8 cellular contexts compared by ENCODE assay signal in the genomic region with DNA sequence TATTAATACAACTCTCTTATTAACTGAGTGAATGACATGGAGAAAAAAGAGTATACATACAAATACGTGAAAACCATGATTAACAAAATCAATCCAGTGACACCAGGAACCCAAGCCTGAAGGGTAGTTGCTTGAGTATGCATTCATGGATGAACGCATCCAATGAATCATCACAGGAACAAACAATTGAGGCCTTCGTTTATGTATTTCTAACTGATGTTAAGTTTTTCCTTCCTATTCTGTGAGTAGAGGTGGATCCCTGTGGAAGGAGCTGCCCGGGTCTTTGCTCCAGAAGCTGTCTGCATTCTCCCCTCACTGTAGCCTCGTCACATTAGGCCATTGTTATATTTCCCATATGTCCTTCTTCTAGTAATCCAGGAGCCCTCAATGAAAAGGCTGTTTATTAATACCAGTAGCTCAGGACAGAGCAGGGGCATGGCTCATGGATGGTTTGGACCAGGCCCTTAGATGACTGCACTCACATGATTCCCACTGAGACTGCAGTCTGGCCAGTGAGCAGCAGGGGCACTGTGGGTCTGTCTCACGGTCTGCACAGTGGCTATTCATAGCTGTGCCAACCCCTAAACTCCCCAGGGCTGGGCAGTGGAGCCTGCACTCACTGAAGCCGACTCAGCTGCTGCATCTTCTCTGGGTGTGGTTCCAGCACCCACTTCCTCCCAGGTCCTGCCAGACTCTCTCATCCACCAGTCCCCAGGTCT.
DNase-seq lines count a peak whose midpoint lies in the region; ATAC-seq and TF ChIP-seq lines count a peak whose summit lies in the region.

No MANE protein-coding gene starts in this region.

- in situ Hi-C loops in transverse colon (cut with MboI; ENCODE audit: low pct_ligation_motif_present in 1 of 4, low pct_unique_long_range_greater_than_20kb in 1 of 4, low sequenced_read_pairs in 3 of 4), result no loop called here

- H3K9me3 ChIP-seq in Peyer's patch (no peaks in the 10 kb centered on the region), transverse colon (no peaks in the 10 kb centered on the region)

- no peak for TF ChIP-seq EP300 in transverse colon (IDR thresholded peaks at IDR 0.05; ENCODE audit: low read depth)

- H3K4me3 ChIP-seq in Peyer's patch (no peak overlapping the region), transverse colon (no peak overlapping the region)

- ATAC-seq in HG03139 (IDR thresholded peaks at IDR 0.05; ENCODE audit: unreplicated experiment), result peak; percentile 80

- H3K36me3 ChIP-seq in Peyer's patch (no peaks in the 10 kb centered on the region), transverse colon (no peaks in the 10 kb centered on the region)

- no peak for TF ChIP-seq POLR2A in Peyer's patch (IDR thresholded peaks at IDR 0.05)
- TF ChIP-seq POLR2A in transverse colon (IDR thresholded peaks at IDR 0.05), result no peak

- intact Hi-C loops in transverse colon (cut with DNase I; ENCODE audit: low total_unique reads), result no loop called here

- DNase-seq in NCI-H2196 (lab: John Stamatoyannopoulos, UW; ENCODE audit: unreplicated experiment), result peak; percentile 1
- DNase-seq in NCI-H2196 treated with DMSO at 0.1 percent for 48 hours (lab: John Stamatoyannopoulos, UW; ENCODE audit: unreplicated experiment), result no peak
- peak; percentile 86 for DNase-seq in GM19238 (ENCODE audit: insufficient read length, low spot score)
- DNase-seq in Peyer's patch, result peak in 2 of 3 donors; percentile 88 to 92
- DNase-seq in cerebellar cortex (ENCODE audit: low spot score), result peak; percentile 55
- DNase-seq in medulla oblongata (ENCODE audit: extremely low spot score), result peak; percentile 84
- DNase-seq in transverse colon, result peak; percentile 51

- TF ChIP-seq CTCF in Peyer's patch (IDR thresholded peaks at IDR 0.05) (peak in 5 of 6 experiments; percentile 16 to 51 (median 25)), transverse colon (IDR thresholded peaks at IDR 0.05) (peak in 4 of 5 experiments; percentile 19 to 28 (median 26))

- H3K27ac ChIP-seq in Peyer's patch (peak overlapping the region in 1 of 4 donors; percentile 72), transverse colon (no peak overlapping the region)

- 63 to 78% methylated on average over 2 to 6 of the region's 7 CpGs for whole genome bisulfite sequencing in transverse colon (ENCODE audit: low coverage in 1 of 2), 2 donors

- H3K27me3 ChIP-seq in Peyer's patch (no peaks in the 10 kb centered on the region), transverse colon (no peaks in the 10 kb centered on the region)

- no peaks in the 10 kb centered on the region for H3K4me1 ChIP-seq in Peyer's patch
- H3K4me1 ChIP-seq in transverse colon, result no peaks in the 10 kb centered on the region
